34 cellular contexts compared by ENCODE assay signal in genomic region chr3:17219593-17219992, GRCh38.
"Had no signal": no experiment of that assay in that cellular context is flagged by ENCODE, and none has a peak within 500 bp of the region (broad histone marks: within the 10 kb centered on the region; RNA-seq: fewer than 3 reads in every experiment).

No MANE protein-coding gene starts in this region.

- H3K9me3 ChIP-seq: MG63 had no signal

- H3K4me3 ChIP-seq: MG63 had no signal

- DNase-seq: Karpas-422, Kasumi-1, MG63, MM.1S, MV-4-11, NCI-H1048, NCI-H1092, NCI-H1092 treated with DMSO at 0.1 percent for 48 hours, NCI-H1105, NCI-H1105 treated with DMSO at 0.1 percent for 48 hours, NCI-H1417, NCI-H1417 treated with DMSO at 0.1 percent for 48 hours, NCI-H1436, NCI-H1436 treated with DMSO at 0.1 percent for 48 hours, NCI-H146, NCI-H1694, NCI-H1694 treated with DMSO at 0.1 percent for 48 hours, NCI-H187, NCI-H187 treated with DMSO at 0.1 percent for 48 hours, NCI-H1930, NCI-H2029, NCI-H2029 treated with DMSO at 0.1 percent for 48 hours, NCI-H2081, NCI-H2081 treated with DMSO at 0.1 percent for 48 hours, NCI-H2107, NCI-H2171, NCI-H2171 treated with DMSO at 0.1 percent for 48 hours, NCI-H2227 treated with DMSO at 0.1 percent for 48 hours, NCI-H226, NCI-H345, NCI-H446, NCI-H446 treated with DMSO at 0.1 percent for 48 hours, NCI-H510A, NCI-H510A treated with DMSO at 0.1 percent for 48 hours had no signal

- H3K36me3 ChIP-seq: MG63 had no signal

- H3K27me3 ChIP-seq: MG63 had no signal
